In the genomic region with DNA sequence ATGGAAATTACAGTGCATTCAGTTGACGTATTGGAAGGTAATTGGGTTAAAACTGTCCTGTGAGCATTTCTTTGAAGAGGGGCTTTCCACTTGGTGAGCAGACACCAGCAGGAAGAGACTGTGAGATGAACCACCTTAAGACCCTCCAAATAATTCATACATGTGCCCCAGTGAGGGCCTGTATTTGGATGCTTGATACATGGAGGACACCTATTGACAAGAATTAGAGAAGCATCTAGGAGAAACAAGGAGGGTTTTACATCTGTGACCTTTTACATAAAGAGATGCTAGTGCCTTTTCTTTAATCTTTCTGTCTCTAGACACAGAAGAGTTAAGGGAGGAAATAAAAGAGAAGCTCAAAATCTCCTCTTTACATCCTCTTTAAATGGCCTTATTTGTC, we compare ENCODE assay signal across 19 cellular contexts.
"Had no signal": no experiment of that assay in that cellular context is flagged by ENCODE, and none has a peak within 500 bp of the region (broad histone marks: within the 10 kb centered on the region; RNA-seq: fewer than 3 reads in every experiment).

No MANE protein-coding gene starts in this region.

- H3K27me3 Mint-ChIP-seq: activated naive CD8-positive, alpha-beta T cell treated with anti-CD3 and anti-CD28 coated beads for 36 hours; effector memory CD8-positive, alpha-beta T cell; natural killer cell treated with Interleukin-12 subunit alpha and Interleukin-12 subunit beta and Interleukin-15 and Interleukin-18, amount 100 ng/mL, for 72 hours had no signal

- ATAC-seq: effector memory CD8-positive, alpha-beta T cell; gastrocnemius medialis; natural killer cell treated with Interleukin-12 subunit alpha and Interleukin-12 subunit beta and Interleukin-15 and Interleukin-18, amount 100 ng/mL, for 72 hours; sciatic nerve; stimulated activated effector memory CD8-positive, alpha-beta T cell treated with anti-CD3 and anti-CD28 coated beads, Interleukin-12 subunit alpha, Interleukin-12 subunit beta, amount 100 ng/mL, for 72 hours had no signal

- H3K27me3 ChIP-seq: esophagus squamous epithelium, gastrocnemius medialis, stomach, transverse colon had no signal

- H3K4me1 Mint-ChIP-seq: activated naive CD8-positive, alpha-beta T cell treated with anti-CD3 and anti-CD28 coated beads for 36 hours; stimulated activated effector memory CD8-positive, alpha-beta T cell treated with anti-CD3 and anti-CD28 coated beads, Interleukin-12 subunit alpha, Interleukin-12 subunit beta, amount 100 ng/mL, for 72 hours had no signal

- H3K9ac ChIP-seq: parathyroid adenoma had no signal

- H3K79me2 ChIP-seq: parathyroid adenoma had no signal

- H3K4me1 ChIP-seq: esophagus squamous epithelium, gastrocnemius medialis, parathyroid adenoma, stomach, transverse colon had no signal

- H2AFZ ChIP-seq: parathyroid adenoma had no signal

- H3K9me3 ChIP-seq: esophagus squamous epithelium, gastrocnemius medialis, stomach, transverse colon had no signal

- H3K27ac Mint-ChIP-seq: activated naive CD8-positive, alpha-beta T cell treated with anti-CD3 and anti-CD28 coated beads for 36 hours; effector memory CD8-positive, alpha-beta T cell; natural killer cell treated with Interleukin-12 subunit alpha and Interleukin-12 subunit beta and Interleukin-15 and Interleukin-18, amount 100 ng/mL, for 72 hours; stimulated activated effector memory CD8-positive, alpha-beta T cell treated with anti-CD3 and anti-CD28 coated beads, Interleukin-12 subunit alpha, Interleukin-12 subunit beta, amount 100 ng/mL, for 72 hours had no signal

- H3K27ac ChIP-seq: esophagus squamous epithelium, gastrocnemius medialis, parathyroid adenoma, stomach, transverse colon had no signal

- H3K4me3 Mint-ChIP-seq: activated naive CD8-positive, alpha-beta T cell treated with anti-CD3 and anti-CD28 coated beads for 36 hours; effector memory CD8-positive, alpha-beta T cell; natural killer cell treated with Interleukin-12 subunit alpha and Interleukin-12 subunit beta and Interleukin-15 and Interleukin-18, amount 100 ng/mL, for 72 hours; stimulated activated effector memory CD8-positive, alpha-beta T cell treated with anti-CD3 and anti-CD28 coated beads, Interleukin-12 subunit alpha, Interleukin-12 subunit beta, amount 100 ng/mL, for 72 hours had no signal

- DNase-seq: activated CD4-positive, alpha-beta T cell treated with anti-CD3 and anti-CD28 coated beads for 4 hours; activated CD4-positive, alpha-beta T cell treated with anti-CD3 and anti-CD28 coated beads, Interleukin-2, amount 50 U/mL, for 48 hours; activated CD4-positive, CD25-positive, alpha-beta regulatory T cell; activated naive CD4-positive, alpha-beta T cell treated with Interleukin-2 at 50 U/mL for 16 hours; activated naive CD8-positive, alpha-beta T cell treated with anti-CD3 and anti-CD28 coated beads for 36 hours; activated T-cell treated with anti-CD3 and anti-CD28 coated beads, Interleukin-2, amount 50 U/mL, for 48 hours; central memory CD4-positive, alpha-beta T cell; effector memory CD8-positive, alpha-beta T cell; esophagus squamous epithelium; gastrocnemius medialis; hypothalamus; small intestine; stimulated activated CD4-positive, alpha-beta T cell treated with anti-CD3 and anti-CD28 coated beads, Interleukin-2, amount 100 ng/mL, for 24 hours; stomach; transverse colon had no signal

- H3K36me3 ChIP-seq: esophagus squamous epithelium, gastrocnemius medialis, stomach, transverse colon had no signal

- H3K4me3 ChIP-seq: esophagus squamous epithelium, gastrocnemius medialis, stomach, transverse colon had no signal

- H3K36me3 Mint-ChIP-seq: activated naive CD8-positive, alpha-beta T cell treated with anti-CD3 and anti-CD28 coated beads for 36 hours; natural killer cell treated with Interleukin-12 subunit alpha and Interleukin-12 subunit beta and Interleukin-15 and Interleukin-18, amount 100 ng/mL, for 72 hours; stimulated activated effector memory CD8-positive, alpha-beta T cell treated with anti-CD3 and anti-CD28 coated beads, Interleukin-12 subunit alpha, Interleukin-12 subunit beta, amount 100 ng/mL, for 72 hours had no signal
